ENCODE assay signal across 22 cellular contexts in the genomic region with DNA sequence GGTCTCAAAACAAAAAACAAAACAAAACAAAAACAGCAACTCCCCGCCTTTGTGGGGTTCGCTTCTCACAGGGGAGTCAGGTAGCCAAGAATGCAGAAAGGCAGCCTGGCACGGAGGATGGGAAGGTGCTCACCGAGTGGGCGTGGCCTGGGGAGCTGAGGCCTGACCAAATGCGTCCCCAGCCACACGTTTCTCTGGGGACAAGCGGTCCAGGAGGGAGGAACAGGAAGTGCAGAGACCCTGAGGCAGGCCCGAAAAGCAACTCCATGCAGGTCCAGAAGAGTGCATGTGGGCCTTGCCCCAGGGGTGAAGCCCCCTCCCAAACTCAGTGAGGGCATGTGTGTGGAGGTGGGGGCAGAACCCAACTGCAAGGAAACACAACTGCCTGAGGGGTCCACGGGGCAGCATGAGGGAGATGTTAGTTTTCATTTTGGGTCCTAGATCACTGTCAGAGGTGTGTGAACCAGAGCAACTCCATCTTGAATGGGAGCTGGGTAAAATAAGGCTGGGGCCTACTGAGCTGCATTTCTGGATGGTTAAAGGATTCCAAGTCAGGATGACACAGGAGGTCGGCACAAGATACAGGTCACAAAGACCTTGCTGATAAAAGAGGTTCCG. TPM values are rescaled to one million over a fixed set of nuclear protein-coding genes. Genes with fewer than 3 reads are reported as not detected.
A peak's percentile ranks its signal among the peaks of the same experiment; 100 is the strongest.
DNase-seq lines count a peak whose midpoint lies in the region; ATAC-seq and TF ChIP-seq lines count a peak whose summit lies in the region.
"Had no signal": no experiment of that assay in that cellular context is flagged by ENCODE, and none has a peak within 500 bp of the region (broad histone marks: within the 10 kb centered on the region; RNA-seq: fewer than 3 reads in every experiment).

No MANE protein-coding gene starts in this region.

- no peak for TF ChIP-seq CTCF in heart right ventricle (IDR thresholded peaks at IDR 0.05)

- POLR2A ChIA-PET in activated CD8-positive, alpha-beta T cell treated with anti-CD3 and anti-CD28 coated beads, Interleukin-2, amount 10 ng/mL, durations not matched to agents 7 days and 5 days (lab: Charles Lee), result no interaction called here

- peaks cover 10% of the 10 kb centered on the region for H3K36me3 Mint-ChIP-seq in activated CD8-positive, alpha-beta T cell treated with anti-CD3 and anti-CD28 coated beads, Interleukin-2, amount 10 ng/mL, durations not matched to agents 7 days and 5 days (ENCODE audit: low read depth)

- intact Hi-C loops in left cardiac atrium (cut with DNase I), result no loop called here
- intact Hi-C loops in heart right ventricle (cut with DNase I), result no loop called here

- DNase-seq in left cardiac atrium (peak; percentile 20), heart right ventricle (no peak), Karpas-422 (peak; percentile 91), germinal center (ENCODE audit: low spot score) (peak; percentile 59), foreskin melanocyte (no peak)
- DNase-seq in activated CD8-positive, alpha-beta T cell treated with anti-CD3 and anti-CD28 coated beads, Interleukin-2, amount 10 ng/mL, durations not matched to agents 7 days and 5 days, result no peak
- DNase-seq: activated CD8-positive, alpha-beta memory T cell treated with anti-CD3 and anti-CD28 coated beads, Interleukin-2, amount 50 U/mL, for 4 hours; aorta; CD8-positive, alpha-beta T cell; DMS79 treated with DMSO at 0.1 percent for 48 hours; endodermal cell; NCI-H1092; NCI-H2081 treated with DMSO at 0.1 percent for 48 hours; NCI-H526 treated with DMSO at 0.1 percent for 48 hours; stimulated activated CD4-positive, alpha-beta T cell treated with anti-CD3 and anti-CD28 coated beads, Interleukin-12 subunit alpha, Interleukin-12 subunit beta, amount 100 ng/mL, for 4 hours; T-helper 9 cell had no signal

- peaks cover 15 to 51% (median 24%) of the 10 kb centered on the region in 9 donors for H3K4me1 ChIP-seq in heart right ventricle
- peaks cover 35% of the 10 kb centered on the region for H3K4me1 ChIP-seq in Karpas-422 (ENCODE audit: low read length)

- peaks cover 4% of the 10 kb centered on the region; the same call in 1 of the 2 replicates for H4K20me1 ChIP-seq in Karpas-422 (ENCODE audit: insufficient read depth, low read depth, low read length)

- H2AFZ ChIP-seq in Karpas-422 (ENCODE audit: low read length), result peak overlapping the region; percentile 68
- H2AFZ ChIP-seq: hepatocyte had no signal

- H3K9me3 ChIP-seq in heart right ventricle (no peaks in the 10 kb centered on the region), Karpas-422 (ENCODE audit: low read length) (no peaks in the 10 kb centered on the region)
- H3K9me3 ChIP-seq: thoracic aorta had no signal

- no peaks in the 10 kb centered on the region for H3K9me2 ChIP-seq in Karpas-422 (replicated peaks; ENCODE audit: insufficient read depth, low read length)

- H3K27me3 Mint-ChIP-seq in activated CD8-positive, alpha-beta T cell treated with anti-CD3 and anti-CD28 coated beads, Interleukin-2, amount 10 ng/mL, durations not matched to agents 7 days and 5 days (ENCODE audit: low read depth), result no peaks in the 10 kb centered on the region

- 89 to 90% methylated on average over 12 of the region's 12 CpGs for WGBS in heart right ventricle, 2 donors

- peaks cover under 1% of the 10 kb centered on the region for H3K79me2 ChIP-seq in Karpas-422 (ENCODE audit: low read length)

- H3K4me3 ChIP-seq in heart right ventricle, result no peak overlapping the region
- H3K4me3 ChIP-seq in Karpas-422 (ENCODE audit: low read length), result peak overlapping the region; percentile 6; the same call in 1 of the 2 replicates
- H3K4me3 ChIP-seq: hepatocyte, thoracic aorta had no signal

- no peaks in the 10 kb centered on the region for H3K27me3 ChIP-seq in heart right ventricle
- H3K27me3 ChIP-seq in Karpas-422 (ENCODE audit: low read length), result no peaks in the 10 kb centered on the region

- ATAC-seq in left cardiac atrium (no peak), heart right ventricle (no peak), HG03108 (IDR thresholded peaks at IDR 0.05; ENCODE audit: unreplicated experiment) (no peak), GM19463 (IDR thresholded peaks at IDR 0.05; ENCODE audit: unreplicated experiment) (no peak)
- no peak for ATAC-seq in activated CD8-positive, alpha-beta T cell treated with anti-CD3 and anti-CD28 coated beads, Interleukin-2, amount 10 ng/mL, durations not matched to agents 7 days and 5 days
- ATAC-seq: CD8-positive, alpha-beta T cell had no signal

- H3K4me1 Mint-ChIP-seq in activated CD8-positive, alpha-beta T cell treated with anti-CD3 and anti-CD28 coated beads, Interleukin-2, amount 10 ng/mL, durations not matched to agents 7 days and 5 days (ENCODE audit: low read depth), result peaks cover 24% of the 10 kb centered on the region

- no peaks in the 10 kb centered on the region for H3K9me3 Mint-ChIP-seq in activated CD8-positive, alpha-beta T cell treated with anti-CD3 and anti-CD28 coated beads, Interleukin-2, amount 10 ng/mL, durations not matched to agents 7 days and 5 days (ENCODE audit: insufficient read depth)
- H3K9me3 Mint-ChIP-seq: CD8-positive, alpha-beta T cell; endodermal cell had no signal

- H3K36me3 ChIP-seq in heart right ventricle (peaks cover 0 to 14% (median 9%) of the 10 kb centered on the region in 9 donors), Karpas-422 (ENCODE audit: insufficient read depth, low read length) (no peaks in the 10 kb centered on the region)

- peak overlapping the region; percentile 53 for H3K9ac ChIP-seq in Karpas-422 (ENCODE audit: low read length)

- CTCF ChIA-PET in activated CD8-positive, alpha-beta T cell treated with anti-CD3 and anti-CD28 coated beads, Interleukin-2, amount 10 ng/mL, durations not matched to agents 7 days and 5 days (lab: Charles Lee), result interaction anchor here (1.7 kb wide), 1 partner anchor 11 kb away, joined by 5 read pairs; no protein-coding TSS in a partner anchor

- H3K27ac Mint-ChIP-seq in activated CD8-positive, alpha-beta T cell treated with anti-CD3 and anti-CD28 coated beads, Interleukin-2, amount 10 ng/mL, durations not matched to agents 7 days and 5 days, result no peak overlapping the region
- H3K27ac Mint-ChIP-seq: CD8-positive, alpha-beta T cell; endodermal cell had no signal

- no peak overlapping the region for H3K4me3 Mint-ChIP-seq in activated CD8-positive, alpha-beta T cell treated with anti-CD3 and anti-CD28 coated beads, Interleukin-2, amount 10 ng/mL, durations not matched to agents 7 days and 5 days
- H3K4me3 Mint-ChIP-seq: CD8-positive, alpha-beta T cell; endodermal cell had no signal

- H3K4me2 ChIP-seq in Karpas-422 (ENCODE audit: low read depth, low read length, poor library complexity, severe bottlenecking), result peak overlapping the region; percentile 53
- H3K4me2 ChIP-seq: hepatocyte had no signal

- no peak overlapping the region for H3K27ac ChIP-seq in heart right ventricle
- peak overlapping the region; percentile 21; the same call in 1 of the 2 replicates for H3K27ac ChIP-seq in Karpas-422 (ENCODE audit: low read length)
- H3K27ac ChIP-seq: hepatocyte, HL-60, thoracic aorta had no signal

RNA-seq across cellular contexts. Expression of gene UAP1L1, which starts 2.6 kb away (rescaled TPM):
- total RNA-seq in left cardiac atrium, result 10 to 100 TPM; 13.5 to 14.0 TPM
- 10 to 100 TPM in 4 of 10 donors, 1 to 10 TPM in 6; 6.0 to 16.5 (median 8.5) TPM for total RNA-seq in heart right ventricle
- polyA plus RNA-seq in heart right ventricle, result 10 to 100 TPM in 1 of 2 donors, 1 to 10 TPM in 1; 3.4 to 24.3 TPM
- total RNA-seq in Karpas-422 (2014; rRNA removed; shearing (Covaris generic); ENCODE audit: low replicate concordance), result 15.1 and 26.2 TPM in 2 replicates
- total RNA-seq in activated CD8-positive, alpha-beta T cell treated with anti-CD3 and anti-CD28 coated beads, Interleukin-2, amount 10 ng/mL, durations not matched to agents 7 days and 5 days, result 10 to 100 TPM; 63.1 to 66.8 TPM

RNA-seq across cellular contexts. Expression of gene SAPCD2, which starts 4.4 kb away (rescaled TPM):
- total RNA-seq in left cardiac atrium (under 1 TPM; 0.39 to 0.44 TPM), heart right ventricle (1 to 10 TPM in 1 of 10 donors, under 1 TPM in 8, not detected in 1; 0.06 to 1.1 (median 0.11) TPM)
- under 1 TPM; 0.15 to 0.23 TPM for polyA plus RNA-seq in heart right ventricle
- 18.6 and 53.2 TPM in 2 replicates for total RNA-seq in Karpas-422 (2014; rRNA removed; shearing (Covaris generic); ENCODE audit: low replicate concordance)
- 10 to 100 TPM; 56.8 to 57.0 TPM for total RNA-seq in activated CD8-positive, alpha-beta T cell treated with anti-CD3 and anti-CD28 coated beads, Interleukin-2, amount 10 ng/mL, durations not matched to agents 7 days and 5 days

RNA-seq across cellular contexts. Expression of gene MAN1B1, which starts 12.0 kb away (rescaled TPM):
- 10 to 100 TPM; 21.9 to 28.8 TPM for total RNA-seq in left cardiac atrium
- 10 to 100 TPM; 16.9 to 27.7 (median 20.9) TPM for total RNA-seq in heart right ventricle
- polyA plus RNA-seq in heart right ventricle, result 10 to 100 TPM; 25.5 to 71.4 TPM
- 28.9 and 58.1 TPM in 2 replicates for total RNA-seq in Karpas-422 (2014; rRNA removed; shearing (Covaris generic); ENCODE audit: low replicate concordance)
- total RNA-seq in activated CD8-positive, alpha-beta T cell treated with anti-CD3 and anti-CD28 coated beads, Interleukin-2, amount 10 ng/mL, durations not matched to agents 7 days and 5 days, result 10 to 100 TPM; 42.2 to 49.2 TPM

RNA-seq across cellular contexts. Expression of gene ENTPD2, which starts 20.9 kb away (rescaled TPM):
- 1 to 10 TPM in 1 of 2 donors, under 1 TPM in 1; 0.60 to 2.2 TPM for total RNA-seq in left cardiac atrium
- total RNA-seq in heart right ventricle, result 1 to 10 TPM in 8 of 10 donors, under 1 TPM in 2; 0.32 to 2.5 (median 1.6) TPM
- polyA plus RNA-seq in heart right ventricle, result 1 to 10 TPM in 1 of 2 donors, under 1 TPM in 1; 0.96 to 3.3 TPM
- total RNA-seq in Karpas-422 (2014; rRNA removed; shearing (Covaris generic); ENCODE audit: low replicate concordance), result not detected in 2 replicates
- total RNA-seq in activated CD8-positive, alpha-beta T cell treated with anti-CD3 and anti-CD28 coated beads, Interleukin-2, amount 10 ng/mL, durations not matched to agents 7 days and 5 days, result under 1 TPM in 1 of 2 experiments, not detected in 1; 0.34 TPM
- total RNA-seq: CD8-positive, alpha-beta T cell; H4 had no signal
- polyA plus RNA-seq: aorta had no signal

RNA-seq across cellular contexts. Expression of gene NPDC1, which starts 28.8 kb away (rescaled TPM):
- 10 to 100 TPM; 75.4 to 87.3 TPM for total RNA-seq in left cardiac atrium
- total RNA-seq in heart right ventricle, result 10 to 100 TPM; 29.1 to 74.3 (median 52.6) TPM
- polyA plus RNA-seq in heart right ventricle, result 100 to 1,000 TPM in 1 of 2 donors, 10 to 100 TPM in 1; 74.2 to 153 TPM
- not detected in 2 replicates for total RNA-seq in Karpas-422 (2014; rRNA removed; shearing (Covaris generic); ENCODE audit: low replicate concordance)
- 10 to 100 TPM; 20.1 to 29.9 TPM for total RNA-seq in activated CD8-positive, alpha-beta T cell treated with anti-CD3 and anti-CD28 coated beads, Interleukin-2, amount 10 ng/mL, durations not matched to agents 7 days and 5 days

Comparison
In these comparisons a context has a peak if more than half of its experiments do, and no peak if none do; other contexts are left out.
1. DNase-seq: peak in left cardiac atrium (single experiment), Karpas-422 (single experiment) and germinal center (single experiment); none in heart right ventricle (0 of 2), activated CD8-positive, alpha-beta T cell treated with anti-CD3 and anti-CD28 coated beads, Interleukin-2, amount 10 ng/mL, durations not matched to agents 7 days and 5 days (single experiment) and foreskin melanocyte (single experiment).